10 cellular contexts compared by ENCODE assay signal in the genomic region with DNA sequence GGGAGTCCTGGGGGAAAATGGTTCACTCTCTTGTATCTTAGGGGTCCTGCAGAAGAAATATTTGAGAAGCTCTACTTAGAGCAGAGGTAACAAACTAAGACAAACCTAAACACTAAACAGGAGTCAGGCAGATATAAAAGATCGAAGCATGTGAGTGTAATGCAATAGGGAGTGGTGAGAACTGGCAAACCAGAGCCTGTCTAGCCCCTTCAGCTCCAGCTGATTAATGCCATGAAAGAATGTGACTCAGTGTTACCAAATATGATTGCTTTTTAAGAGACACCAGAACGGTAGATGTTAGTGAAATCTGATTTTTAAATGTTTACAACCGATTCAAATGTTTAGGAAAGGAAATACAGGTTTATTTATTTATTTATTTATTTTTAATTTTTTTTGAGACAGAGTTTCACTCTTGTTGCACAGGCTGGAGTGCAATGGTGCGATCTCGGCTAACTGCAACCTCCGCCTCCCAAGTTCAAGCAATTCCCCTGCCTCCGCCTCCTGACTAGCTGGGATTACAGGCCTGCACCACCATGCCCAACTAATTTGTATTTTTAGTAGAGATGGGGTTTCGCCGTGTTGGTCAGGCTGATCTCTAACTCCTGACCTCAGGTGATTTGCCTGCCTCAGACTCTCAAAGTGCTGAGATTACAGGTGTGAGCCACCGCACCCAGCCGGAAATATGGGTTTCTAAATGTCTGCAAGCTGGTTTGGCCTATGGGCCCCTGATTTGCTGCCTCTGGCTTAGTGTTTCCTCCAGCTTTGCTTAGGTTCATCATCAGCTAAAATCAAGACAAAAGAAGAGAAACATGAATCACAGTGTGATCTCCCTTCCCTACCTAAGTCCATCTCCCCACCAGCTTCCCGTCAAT. TPM values are rescaled to one million over a fixed set of nuclear protein-coding genes. Genes with fewer than 3 reads are reported as not detected.
DNase-seq lines count a peak whose midpoint lies in the region; ATAC-seq and TF ChIP-seq lines count a peak whose summit lies in the region.
"Had no signal": no experiment of that assay in that cellular context is flagged by ENCODE, and none has a peak within 500 bp of the region (broad histone marks: within the 10 kb centered on the region; RNA-seq: fewer than 3 reads in every experiment).

No MANE protein-coding gene starts in this region.

- peak; percentile 7 to 36 for TF ChIP-seq POLR2A in gastrocnemius medialis (IDR thresholded peaks at IDR 0.05)

- no peaks in the 10 kb centered on the region for H3K79me2 ChIP-seq in GM23248 (ENCODE audit: insufficient read depth)

- no peaks in the 10 kb centered on the region for H3K9me3 ChIP-seq in GM23248 (ENCODE audit: low read depth)
- H3K9me3 ChIP-seq in T-helper 17 cell (ENCODE audit: control insufficient read depth, low read length, poor library complexity, severe bottlenecking): no peaks in the 10 kb centered on the region
- no peaks in the 10 kb centered on the region for H3K9me3 ChIP-seq in gastrocnemius medialis

- H3K9ac ChIP-seq in GM23248: no peak overlapping the region

- H4K20me1 ChIP-seq in GM23248 (ENCODE audit: insufficient read depth): no peaks in the 10 kb centered on the region

- H3K4me1 ChIP-seq in GM23248 (ENCODE audit: insufficient read depth) (peaks cover 24% of the 10 kb centered on the region), gastrocnemius medialis (peaks cover 77 to 80% of the 10 kb centered on the region in 2 donors)

- in situ Hi-C loops in GM23248 (cut with MboI): no loop called here
- in situ Hi-C loops in gastrocnemius medialis (cut with MboI; ENCODE audit: low sequenced_read_pairs in 4 of 4): no loop called here

- H3K4me3 ChIP-seq in GM23248 (no peak overlapping the region), gastrocnemius medialis (peak overlapping the region in 3 of 4 donors; percentile 11 to 53 (median 45))

- H3K27me3 ChIP-seq in GM23248 (replicated peaks; ENCODE audit: insufficient read depth) (no peaks in the 10 kb centered on the region), gastrocnemius medialis (no peaks in the 10 kb centered on the region)

- H3K4me3 Mint-ChIP-seq in T-helper 17 cell: peak overlapping the region; percentile 61

- no peaks in the 10 kb centered on the region for H3K36me3 Mint-ChIP-seq in T-helper 17 cell (ENCODE audit: low read depth)

- H3K27ac Mint-ChIP-seq in T-helper 17 cell: no peak overlapping the region

- peaks cover 30% of the 10 kb centered on the region for H3F3A ChIP-seq in GM23248 (ENCODE audit: insufficient read depth)

- no peaks in the 10 kb centered on the region for H3K27me3 Mint-ChIP-seq in T-helper 17 cell

- intact Hi-C loops in gastrocnemius medialis (cut with DNase I; ENCODE audit: low total_unique reads): no loop called here

- DNase-seq in GM23248: peak; percentile 40
- peak in 1 of 3 donors; percentile 32 for DNase-seq in T-helper 17 cell
- DNase-seq in epithelial cell of prostate (ENCODE audit: low read depth, low spot score): no peak
- peak in 1 of 2 donors; percentile 31 for DNase-seq in gastrocnemius medialis
- no peak for DNase-seq in AG20443 (ENCODE audit: low spot score)
- no peak for DNase-seq in NCI-H2171 treated with DMSO at 0.1 percent for 48 hours (lab: John Stamatoyannopoulos, UW)
- no peak for DNase-seq in stimulated activated naive CD4-positive, alpha-beta T cell treated with Interleukin-2 at 50 U/mL for 16 hours (lab: John Stamatoyannopoulos, UW)
- DNase-seq: erythroblast had no signal

- peak; percentile 35 for ATAC-seq in T-helper 17 cell
- no peak for ATAC-seq in gastrocnemius medialis
- ATAC-seq in HG03521 (IDR thresholded peaks at IDR 0.05; ENCODE audit: unreplicated experiment): no peak

- H3K4me1 Mint-ChIP-seq in T-helper 17 cell: peaks cover 58% of the 10 kb centered on the region

- H3K27ac ChIP-seq in GM23248 (no peak overlapping the region; the same call in 1 of the 2 replicates), epithelial cell of prostate (peak overlapping the region; percentile 92), gastrocnemius medialis (peak overlapping the region; percentile 95 to 99 (median 98))

- 72 to 74% methylated on average over 12 of the region's 12 CpGs for WGBS in GM23248 (ENCODE audit: low coverage in 1 of 2, low lambda C conversion rate in 2 of 2, missing lambda C conversion rate in 2 of 2), 2 experiments

- H3K36me3 ChIP-seq in GM23248 (ENCODE audit: low read depth): no peaks in the 10 kb centered on the region
- no peaks in the 10 kb centered on the region for H3K36me3 ChIP-seq in gastrocnemius medialis

- 0 out of 2 replicates have a peak overlapping the region, but pooled peaks have one; percentile 44 for H2AFZ ChIP-seq in GM23248

- no peak for TF ChIP-seq CTCF in gastrocnemius medialis (IDR thresholded peaks at IDR 0.05 in 4 of 5, conservative IDR thresholded peaks at IDR 0.05 in 1 of 5)

- H3K9me2 ChIP-seq in GM23248 (ENCODE audit: insufficient read depth): no peaks in the 10 kb centered on the region

- H3K4me2 ChIP-seq in GM23248 (ENCODE audit: unreplicated experiment): no peak overlapping the region

RNA-seq across cellular contexts. Expression of gene TXNIP, which starts 12.2 kb away (rescaled TPM):
- 221 and 263 TPM in 2 replicates for total RNA-seq in GM23248 (2014; rRNA removed; shearing (Covaris generic))
- polyA plus RNA-seq in GM23248 (2016; fragmentation: Nextera tagmentation; extraction: Ambion mirVana): 169 and 180 TPM in 2 replicates
- total RNA-seq in T-helper 17 cell (100 to 1,000 TPM; 567 to 927 TPM), gastrocnemius medialis (1,000 to 10,000 TPM; 1,815 to 2,839 (median 2,202) TPM)

RNA-seq across cellular contexts. Expression of gene POLR3GL, which starts 19.7 kb away (rescaled TPM):
- total RNA-seq in GM23248 (2014; rRNA removed; shearing (Covaris generic)): 17.4 and 24.2 TPM in 2 replicates
- polyA plus RNA-seq in GM23248 (2016; fragmentation: Nextera tagmentation; extraction: Ambion mirVana): 34.7 and 37.9 TPM in 2 replicates
- total RNA-seq in T-helper 17 cell (10 to 100 TPM; 22.2 to 24.1 TPM), gastrocnemius medialis (10 to 100 TPM; 43.5 to 78.8 (median 59.4) TPM)

RNA-seq across cellular contexts. Expression of gene ANKRD34A, which starts 19.8 kb away (rescaled TPM):
- 0.25 and 1.3 TPM in 2 replicates for total RNA-seq in GM23248 (2014; rRNA removed; shearing (Covaris generic))
- polyA plus RNA-seq in GM23248 (2016; fragmentation: Nextera tagmentation; extraction: Ambion mirVana): 1.9 and 2.3 TPM in 2 replicates
- total RNA-seq in T-helper 17 cell: 1 to 10 TPM in 1 of 2 donors, under 1 TPM in 1; 0.70 to 1.7 TPM
- total RNA-seq in gastrocnemius medialis: 10 to 100 TPM in 1 of 4 donors, 1 to 10 TPM in 3; 3.3 to 19.0 (median 6.7) TPM

RNA-seq across cellular contexts. Expression of gene LIX1L, which starts 26.4 kb away (rescaled TPM):
- 26.1 and 36.5 TPM in 2 replicates for total RNA-seq in GM23248 (2014; rRNA removed; shearing (Covaris generic))
- 18.3 TPM in 2 replicates for polyA plus RNA-seq in GM23248 (2016; fragmentation: Nextera tagmentation; extraction: Ambion mirVana)
- 10 to 100 TPM; 36.6 to 44.1 TPM for total RNA-seq in T-helper 17 cell
- total RNA-seq in gastrocnemius medialis: 100 to 1,000 TPM in 1 of 4 donors, 10 to 100 TPM in 3; 37.1 to 108 (median 75.4) TPM

RNA-seq across cellular contexts. Expression of gene HJV, which starts 37.3 kb away (rescaled TPM):
- not detected in 2 replicates for total RNA-seq in GM23248 (2014; rRNA removed; shearing (Covaris generic))
- not detected in 2 replicates for polyA plus RNA-seq in GM23248 (2016; fragmentation: Nextera tagmentation; extraction: Ambion mirVana)
- total RNA-seq in T-helper 17 cell (not detected), gastrocnemius medialis (100 to 1,000 TPM; 274 to 585 (median 420) TPM)
- total RNA-seq: M059J had no signal
